Comparison of ENCODE assay signal across 1 cellular context in the genomic region with DNA sequence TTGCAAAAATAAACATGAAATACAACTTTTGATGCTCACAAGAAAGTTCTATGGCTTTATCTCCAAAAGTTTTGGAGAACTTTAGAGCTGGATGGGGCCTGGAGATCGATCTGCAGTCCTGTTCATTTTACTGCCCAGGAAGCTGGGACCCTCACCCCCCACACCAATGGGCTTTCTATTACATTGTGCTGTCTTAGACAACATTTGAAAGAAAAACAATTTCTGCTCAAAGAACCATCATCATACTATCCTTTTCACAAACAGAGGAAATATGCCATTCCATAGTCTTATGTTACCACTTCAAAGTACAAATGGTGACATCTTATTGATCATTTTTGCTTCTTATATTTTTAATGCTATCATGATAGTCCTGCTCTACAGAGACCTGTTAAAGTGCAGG.
TF ChIP-seq lines count a peak whose summit lies in the region.

No MANE protein-coding gene starts in this region.

TF ChIP-seq in SK-N-SH treated with all-trans-retinoic acid at 6 μM for 48 hours, 23 proteins besides CTCF, POLR2A, EP300 and RAD21 (continued from another document):
- TF ChIP-seq, protein P1, sequence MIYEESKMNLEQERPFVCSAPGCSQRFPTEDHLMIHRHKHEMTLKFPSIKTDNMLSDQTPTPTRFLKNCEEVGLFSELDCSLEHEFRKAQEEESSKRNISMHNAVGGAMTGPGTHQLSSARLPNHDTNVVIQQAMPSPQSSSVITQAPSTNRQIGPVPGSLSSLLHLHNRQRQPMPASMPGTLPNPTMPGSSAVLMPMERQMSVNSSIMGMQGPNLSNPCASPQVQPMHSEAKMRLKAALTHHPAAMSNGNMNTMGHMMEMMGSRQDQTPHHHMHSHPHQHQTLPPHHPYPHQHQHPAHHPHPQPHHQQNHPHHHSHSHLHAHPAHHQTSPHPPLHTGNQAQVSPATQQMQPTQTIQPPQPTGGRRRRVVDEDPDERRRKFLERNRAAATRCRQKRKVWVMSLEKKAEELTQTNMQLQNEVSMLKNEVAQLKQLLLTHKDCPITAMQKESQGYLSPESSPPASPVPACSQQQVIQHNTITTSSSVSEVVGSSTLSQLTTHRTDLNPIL (CRISPR knock-in tag; IDR thresholded peaks at IDR 0.05; ENCODE audit: low read depth), result no peak
- TF ChIP-seq OSR1 (CRISPR knock-in tag; IDR thresholded peaks at IDR 0.05) (no peak), ESRRG (CRISPR knock-in tag; IDR thresholded peaks at IDR 0.05) (no peak), RARB (CRISPR knock-in tag; IDR thresholded peaks at IDR 0.05) (no peak)
